In genomic region chr2:68871159-68871764, GRCh38 we compare ENCODE assay signal across 37 cellular contexts. TPM values are rescaled to one million over a fixed set of nuclear protein-coding genes. Genes with fewer than 3 reads are reported as not detected.
"Had no signal": no experiment of that assay in that cellular context is flagged by ENCODE, and none has a peak within 500 bp of the region (broad histone marks: within the 10 kb centered on the region; RNA-seq: fewer than 3 reads in every experiment).

TSS of gene BMP10 (minus strand) at chr2:68871397. CDS start at chr2:68871358, 39 bp downstream.

- DNase-seq: activated CD4-positive, alpha-beta T cell treated with anti-CD3 and anti-CD28 coated beads, Interleukin-2, amount 10 ng/mL, durations not matched to agents 7 days and 5 days; activated CD8-positive, alpha-beta memory T cell treated with anti-CD3 and anti-CD28 coated beads, Interleukin-2, amount 10 ng/mL, durations not matched to agents 7 days and 5 days; activated CD8-positive, alpha-beta T cell treated with anti-CD3 and anti-CD28 coated beads, Interleukin-2, amount 10 ng/mL, durations not matched to agents 7 days and 5 days; activated effector memory CD4-positive, alpha-beta T cell treated with anti-CD3 and anti-CD28 coated beads, Interleukin-2, amount 50 U/mL, for 16 hours; activated naive CD4-positive, alpha-beta T cell treated with anti-CD3 and anti-CD28 coated beads, Interleukin-2, amount 10 ng/mL, durations not matched to agents 7 days and 5 days; amniotic stem cell; brain microvascular endothelial cell; effector memory CD8-positive, alpha-beta T cell; foreskin fibroblast; heart left ventricle; kidney glomerular epithelial cell; left ventricle myocardium inferior; midbrain; naive thymus-derived CD4-positive, alpha-beta T cell; nucleus accumbens; pancreas; retina; stimulated activated CD4-positive, alpha-beta T cell treated with anti-CD3 and anti-CD28 coated beads, Interleukin-15, amount 100 ng/mL, for 24 hours; stimulated activated CD4-positive, alpha-beta T cell treated with anti-CD3 and anti-CD28 coated beads, Interleukin-2, amount 100 ng/mL, for 24 hours; stimulated activated naive CD4-positive, alpha-beta T cell; SW 1271; T-helper 9 cell had no signal

- H3K4me1 ChIP-seq: heart left ventricle, left ventricle myocardium inferior, pancreas, prostate gland, suprapubic skin, tibial nerve had no signal

- H3K9me3 ChIP-seq: heart left ventricle, left ventricle myocardium inferior, pancreas, prostate gland, suprapubic skin, tibial nerve had no signal

- H3K36me3 ChIP-seq: brain microvascular endothelial cell, heart left ventricle, left ventricle myocardium inferior, pancreas, prostate gland, suprapubic skin, tibial nerve had no signal

- H3K4me3 ChIP-seq: coronary artery, heart left ventricle, left ventricle myocardium inferior, pancreas, prostate gland, SK-N-MC, suprapubic skin, tibial nerve had no signal

- H3K27ac ChIP-seq: brain microvascular endothelial cell, coronary artery, heart left ventricle, left ventricle myocardium inferior, pancreas, prostate gland, SK-N-MC, suprapubic skin, tibial nerve, VCaP had no signal

- FAIRE-seq: astrocyte, pancreas, TTC549 had no signal

- H3K27me3 ChIP-seq: brain microvascular endothelial cell, suprapubic skin, tibial nerve had no signal

- ATAC-seq: activated CD4-positive, CD25-positive, alpha-beta regulatory T cell treated with anti-CD3 and anti-CD28 coated beads, Interleukin-2, amount 50 U/mL, for 24 hours; activated CD8-positive, alpha-beta memory T cell treated with anti-CD3 and anti-CD28 coated beads, Interleukin-2, amount 10 ng/mL, durations not matched to agents 7 days and 5 days; activated CD8-positive, alpha-beta T cell treated with anti-CD3 and anti-CD28 coated beads, Interleukin-2, amount 10 ng/mL, durations not matched to agents 7 days and 5 days; effector memory CD8-positive, alpha-beta T cell; heart left ventricle; naive thymus-derived CD4-positive, alpha-beta T cell; pancreas had no signal

RNA-seq across cellular contexts. Expression of gene BMP10, which starts in this region (rescaled TPM):
- total RNA-seq: activated CD4-positive, alpha-beta T cell treated with anti-CD3 and anti-CD28 coated beads, Interleukin-2, amount 10 ng/mL, durations not matched to agents 7 days and 5 days; activated CD8-positive, alpha-beta memory T cell treated with anti-CD3 and anti-CD28 coated beads, Interleukin-2, amount 10 ng/mL, durations not matched to agents 7 days and 5 days; activated CD8-positive, alpha-beta T cell treated with anti-CD3 and anti-CD28 coated beads, Interleukin-2, amount 10 ng/mL, durations not matched to agents 7 days and 5 days; astrocyte; cerebellum; fibroblast of lung; lung microvascular endothelial cell; naive thymus-derived CD4-positive, alpha-beta T cell; pancreas; prostate gland; suprapubic skin; tibial nerve; ureter had no signal
- polyA plus RNA-seq: esophagus; fibroblast of lung; heart left ventricle; naive thymus-derived CD4-positive, alpha-beta T cell; neural cell; pancreas had no signal
